In the genomic region with DNA sequence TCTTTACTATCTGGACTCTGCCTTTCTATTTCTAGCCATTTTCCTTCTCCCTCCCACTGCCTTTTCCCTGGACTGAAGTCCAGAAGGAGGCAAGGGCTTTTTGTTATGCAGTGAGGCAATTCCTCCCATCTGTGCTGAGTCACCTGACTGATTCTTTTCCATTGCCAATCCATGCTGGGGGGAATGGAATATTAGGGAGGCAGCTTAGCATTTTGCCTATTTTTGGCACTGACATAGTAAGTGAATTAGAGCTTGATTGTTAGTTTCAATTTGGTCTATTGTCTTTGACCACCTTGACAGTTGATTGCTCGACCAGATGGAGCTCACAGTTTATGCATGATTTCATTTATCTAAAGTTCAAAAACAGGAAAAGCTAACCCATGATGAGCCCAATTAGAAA, we compare ENCODE assay signal across 1 cellular context.
TF ChIP-seq lines count a peak whose summit lies in the region.

No MANE protein-coding gene starts in this region.

TF ChIP-seq in Ishikawa, 13 proteins besides CTCF, POLR2A, EP300 and RAD21 (continued from another document):
- TF ChIP-seq, protein P1, sequence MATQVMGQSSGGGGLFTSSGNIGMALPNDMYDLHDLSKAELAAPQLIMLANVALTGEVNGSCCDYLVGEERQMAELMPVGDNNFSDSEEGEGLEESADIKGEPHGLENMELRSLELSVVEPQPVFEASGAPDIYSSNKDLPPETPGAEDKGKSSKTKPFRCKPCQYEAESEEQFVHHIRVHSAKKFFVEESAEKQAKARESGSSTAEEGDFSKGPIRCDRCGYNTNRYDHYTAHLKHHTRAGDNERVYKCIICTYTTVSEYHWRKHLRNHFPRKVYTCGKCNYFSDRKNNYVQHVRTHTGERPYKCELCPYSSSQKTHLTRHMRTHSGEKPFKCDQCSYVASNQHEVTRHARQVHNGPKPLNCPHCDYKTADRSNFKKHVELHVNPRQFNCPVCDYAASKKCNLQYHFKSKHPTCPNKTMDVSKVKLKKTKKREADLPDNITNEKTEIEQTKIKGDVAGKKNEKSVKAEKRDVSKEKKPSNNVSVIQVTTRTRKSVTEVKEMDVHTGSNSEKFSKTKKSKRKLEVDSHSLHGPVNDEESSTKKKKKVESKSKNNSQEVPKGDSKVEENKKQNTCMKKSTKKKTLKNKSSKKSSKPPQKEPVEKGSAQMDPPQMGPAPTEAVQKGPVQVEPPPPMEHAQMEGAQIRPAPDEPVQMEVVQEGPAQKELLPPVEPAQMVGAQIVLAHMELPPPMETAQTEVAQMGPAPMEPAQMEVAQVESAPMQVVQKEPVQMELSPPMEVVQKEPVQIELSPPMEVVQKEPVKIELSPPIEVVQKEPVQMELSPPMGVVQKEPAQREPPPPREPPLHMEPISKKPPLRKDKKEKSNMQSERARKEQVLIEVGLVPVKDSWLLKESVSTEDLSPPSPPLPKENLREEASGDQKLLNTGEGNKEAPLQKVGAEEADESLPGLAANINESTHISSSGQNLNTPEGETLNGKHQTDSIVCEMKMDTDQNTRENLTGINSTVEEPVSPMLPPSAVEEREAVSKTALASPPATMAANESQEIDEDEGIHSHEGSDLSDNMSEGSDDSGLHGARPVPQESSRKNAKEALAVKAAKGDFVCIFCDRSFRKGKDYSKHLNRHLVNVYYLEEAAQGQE (IDR thresholded peaks at IDR 0.05; ENCODE audit: low read depth), result no peak
- TF ChIP-seq CEBPB (IDR thresholded peaks at IDR 0.05), result no peak
TF ChIP-seq in Ishikawa: peak in this region for 5.
